In the genomic region with DNA sequence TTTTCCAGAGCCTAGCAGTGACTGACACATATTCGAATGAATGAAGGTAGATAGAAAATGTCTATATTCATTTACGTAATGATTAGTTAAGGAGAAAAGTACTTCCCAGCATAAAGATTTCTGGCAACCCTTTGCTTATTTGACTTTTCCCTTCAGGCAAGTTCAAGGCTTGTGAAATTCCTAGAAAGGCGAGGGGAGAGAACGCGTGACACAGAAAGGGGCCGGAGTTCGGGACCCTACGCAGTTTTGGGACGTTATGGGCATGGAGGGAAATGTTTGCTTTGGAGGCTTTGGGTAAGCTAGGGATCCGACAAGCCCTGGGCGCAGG, we compare ENCODE assay signal across 8 cellular contexts. TPM values are rescaled to one million over a fixed set of nuclear protein-coding genes. Genes with fewer than 3 reads are reported as not detected.
A peak's percentile ranks its signal among the peaks of the same experiment; 100 is the strongest.
DNase-seq lines count a peak whose midpoint lies in the region; ATAC-seq and TF ChIP-seq lines count a peak whose summit lies in the region.

No MANE protein-coding gene starts in this region.

- peaks cover 35% of the 10 kb centered on the region for H3K79me2 ChIP-seq in Loucy (ENCODE audit: insufficient read depth, low read length)

- H2AFZ ChIP-seq in Loucy (ENCODE audit: low read length) = peak overlapping the region; percentile 47

- peak overlapping the region; percentile 91 for H3K4me3 Mint-ChIP-seq in natural killer cell

- peak overlapping the region; percentile 67 for H3K4me3 ChIP-seq in AG10803 (ENCODE audit: low read length)
- peak overlapping the region; percentile 92 for H3K4me3 ChIP-seq in Loucy (ENCODE audit: low read length, poor library complexity, severe bottlenecking)
- H3K4me3 ChIP-seq in dorsolateral prefrontal cortex = peak overlapping the region; percentile 41 to 95 (median 79)

- intact Hi-C loops in dorsolateral prefrontal cortex (cut with DNase I) = loop anchor here in 1 of 2 donors (5.0 kb wide), 2 partner anchors 73 to 1347 kb away; a partner anchor contains a TSS
- intact Hi-C loops in natural killer cell (cut with micrococcal nuclease) = loop anchor here (2.0 kb wide), 1 partner anchor 41 kb away; no protein-coding TSS in a partner anchor

- H3K36me3 ChIP-seq in Loucy (ENCODE audit: insufficient read depth, low read length) = no peaks in the 10 kb centered on the region

- DNase-seq in AG10803 (ENCODE audit: low read depth) (no peak), dorsolateral prefrontal cortex (no peak), natural killer cell (no peak), C1 segment of cervical spinal cord (lab: John Stamatoyannopoulos, UW) (no peak), NCI-H226 (no peak), hypothalamus (lab: John Stamatoyannopoulos, UW) (no peak)

- H3K4me1 Mint-ChIP-seq in natural killer cell = peaks cover 25 to 37% of the 10 kb centered on the region in 2 donors

- ATAC-seq in natural killer cell (no peak), esophagus mucosa (no peak)

- H3F3A ChIP-seq in Loucy (ENCODE audit: low read depth) = 0 out of 2 replicates have a peak, but pooled peaks cover 4% of the 10 kb centered on the region

- peak overlapping the region; percentile 66 to 83 for H3K27ac Mint-ChIP-seq in natural killer cell

- H3K9ac ChIP-seq in Loucy (ENCODE audit: low read depth, low read length, poor library complexity, severe bottlenecking) = no peak overlapping the region

- H3K9me3 ChIP-seq in Loucy (ENCODE audit: insufficient read depth, low read depth, low read length) = no peaks in the 10 kb centered on the region

- peak overlapping the region; percentile 63 for H3K4me2 ChIP-seq in Loucy (ENCODE audit: low read depth, low read length, poor library complexity, severe bottlenecking)

- H4K20me1 ChIP-seq in Loucy (ENCODE audit: insufficient read depth, low read length, poor library complexity, severe bottlenecking) = peaks cover 32% of the 10 kb centered on the region

- H3K27me3 ChIP-seq in Loucy (ENCODE audit: insufficient read depth, low read length, poor library complexity, severe bottlenecking) (no peaks in the 10 kb centered on the region), dorsolateral prefrontal cortex (no peaks in the 10 kb centered on the region)

- no peaks in the 10 kb centered on the region for H3K9me3 Mint-ChIP-seq in natural killer cell

- peaks cover 0 to 3% of the 10 kb centered on the region in 2 donors for H3K27me3 Mint-ChIP-seq in natural killer cell (ENCODE audit: low read depth in 2 of 2)

- H3K4me1 ChIP-seq in Loucy (ENCODE audit: insufficient read depth, low read length, poor library complexity, severe bottlenecking) = peaks cover 33% of the 10 kb centered on the region

- H3K9me2 ChIP-seq in Loucy (replicated peaks; ENCODE audit: low read depth, low read length) = no peaks in the 10 kb centered on the region

- H3K27ac ChIP-seq in dorsolateral prefrontal cortex = peak overlapping the region in 58 of 59 donors; percentile 18 to 97 (median 92)

- TF ChIP-seq CTCF in AG10803 (conservative IDR thresholded peaks at IDR 0.05; ENCODE audit: low read length) = no peak
- no peak for TF ChIP-seq CTCF in Loucy (conservative IDR thresholded peaks at IDR 0.05; ENCODE audit: low read length)
- no peak for TF ChIP-seq CTCF in dorsolateral prefrontal cortex (IDR thresholded peaks at IDR 0.05 in 54 of 56, conservative IDR thresholded peaks at IDR 0.05 in 2 of 56; ENCODE audit: low read depth in 1 of 56, partially characterized antibody in 56 of 56)
- TF ChIP-seq CTCF in natural killer cell (IDR thresholded peaks at IDR 0.05) = no peak

- no peaks in the 10 kb centered on the region for H3K36me3 Mint-ChIP-seq in natural killer cell

RNA-seq across cellular contexts. Expression of a gene that starts 0.5 kb away (rescaled TPM):
- total RNA-seq in dorsolateral prefrontal cortex (10 to 100 TPM; 29.2 to 77.2 (median 56.4) TPM), natural killer cell (10 to 100 TPM; 67.0 to 95.4 (median 76.4) TPM), esophagus mucosa (28.4 TPM)
